In the genomic region with DNA sequence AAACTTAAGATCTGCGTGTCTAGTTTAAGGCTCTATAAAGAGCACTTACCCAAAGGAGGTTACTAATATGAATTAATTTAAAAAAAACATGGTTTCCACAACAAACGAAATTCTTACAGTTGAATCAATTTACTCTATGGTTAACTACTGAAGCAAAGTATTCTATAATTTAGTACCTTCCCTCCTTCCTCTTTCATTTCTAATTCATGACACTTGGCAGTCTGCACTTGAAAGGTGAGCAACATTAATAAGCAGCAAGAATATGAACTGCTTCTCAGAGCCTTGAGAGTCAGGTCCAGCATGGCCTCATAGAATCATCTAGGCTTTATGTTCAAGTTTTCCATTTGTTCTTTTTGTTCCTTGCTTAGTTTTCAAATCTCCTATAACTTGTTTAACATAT, we compare ENCODE assay signal across 25 cellular contexts.
"Had no signal": no experiment of that assay in that cellular context is flagged by ENCODE, and none has a peak within 500 bp of the region (broad histone marks: within the 10 kb centered on the region; RNA-seq: fewer than 3 reads in every experiment).

No MANE protein-coding gene starts in this region.

- H3K27ac Mint-ChIP-seq: mesothelial cell of epicardium; naive thymus-derived CD4-positive, alpha-beta T cell; natural killer cell treated with Interleukin-12 subunit alpha and Interleukin-12 subunit beta and Interleukin-15 and Interleukin-18, amount 100 ng/mL, for 72 hours; progenitor cell of endocrine pancreas; stimulated activated naive CD8-positive, alpha-beta T cell treated with anti-CD3 and anti-CD28 coated beads, Interleukin-15, Interleukin-2, amounts not matched to agents 100 ng/mL and 50 ng/mL, for 24 hours had no signal

- H3K4me2 ChIP-seq: hepatocyte had no signal

- H3K36me3 ChIP-seq: ovary had no signal

- H3K4me3 ChIP-seq: hepatocyte, left ventricle myocardium inferior, lung, ovary, skin epidermis, suprapubic skin, thoracic aorta, tibial artery, upper lobe of right lung had no signal

- ATAC-seq: naive thymus-derived CD4-positive, alpha-beta T cell; natural killer cell treated with Interleukin-12 subunit alpha and Interleukin-12 subunit beta and Interleukin-15 and Interleukin-18, amount 100 ng/mL, for 72 hours; right cardiac atrium; sciatic nerve; upper lobe of right lung had no signal

- H3K4me3 Mint-ChIP-seq: mesothelial cell of epicardium; naive thymus-derived CD4-positive, alpha-beta T cell; natural killer cell treated with Interleukin-12 subunit alpha and Interleukin-12 subunit beta and Interleukin-15 and Interleukin-18, amount 100 ng/mL, for 72 hours; stimulated activated naive CD8-positive, alpha-beta T cell treated with anti-CD3 and anti-CD28 coated beads, Interleukin-15, Interleukin-2, amounts not matched to agents 100 ng/mL and 50 ng/mL, for 24 hours had no signal

- H3K79me2 ChIP-seq: hepatocyte had no signal

- H3K9me3 ChIP-seq: left ventricle myocardium inferior, ovary, suprapubic skin, thoracic aorta, tibial artery, upper lobe of right lung had no signal

- H3K36me3 Mint-ChIP-seq: natural killer cell treated with Interleukin-12 subunit alpha and Interleukin-12 subunit beta and Interleukin-15 and Interleukin-18, amount 100 ng/mL, for 72 hours had no signal

- H3K9me3 Mint-ChIP-seq: mesothelial cell of epicardium; naive thymus-derived CD4-positive, alpha-beta T cell; natural killer cell treated with Interleukin-12 subunit alpha and Interleukin-12 subunit beta and Interleukin-15 and Interleukin-18, amount 100 ng/mL, for 72 hours; stimulated activated naive CD8-positive, alpha-beta T cell treated with anti-CD3 and anti-CD28 coated beads, Interleukin-15, Interleukin-2, amounts not matched to agents 100 ng/mL and 50 ng/mL, for 24 hours had no signal

- DNase-seq: islet precursor cell; left ventricle myocardium inferior; mesendoderm; naive thymus-derived CD4-positive, alpha-beta T cell; ovary; retina; right cardiac atrium; stimulated activated CD4-positive, alpha-beta T cell treated with anti-CD3 and anti-CD28 coated beads, Interleukin-12 subunit alpha, Interleukin-12 subunit beta, amount 100 ng/mL, for 4 hours; stimulated activated CD4-positive, alpha-beta T cell treated with anti-CD3 and anti-CD28 coated beads, Interleukin-15, amount 100 ng/mL, for 24 hours; stimulated activated CD4-positive, alpha-beta T cell treated with anti-CD3 and anti-CD28 coated beads, Interleukin-2, amount 100 ng/mL, for 24 hours; stimulated activated CD4-positive, alpha-beta T cell treated with anti-CD3 and anti-CD28 coated beads, Interleukin-4, amount 100 ng/mL, for 1 hour; stimulated activated naive CD4-positive, alpha-beta T cell; tibial artery; trophoblast cell; upper lobe of right lung had no signal

- H3K27ac ChIP-seq: hepatocyte, left ventricle myocardium inferior, ovary, skin epidermis, suprapubic skin, thoracic aorta, tibial artery, upper lobe of right lung had no signal

- H3K4me1 Mint-ChIP-seq: mesothelial cell of epicardium had no signal

- H3K27me3 Mint-ChIP-seq: naive thymus-derived CD4-positive, alpha-beta T cell; natural killer cell treated with Interleukin-12 subunit alpha and Interleukin-12 subunit beta and Interleukin-15 and Interleukin-18, amount 100 ng/mL, for 72 hours; progenitor cell of endocrine pancreas; stimulated activated naive CD8-positive, alpha-beta T cell treated with anti-CD3 and anti-CD28 coated beads, Interleukin-15, Interleukin-2, amounts not matched to agents 100 ng/mL and 50 ng/mL, for 24 hours had no signal

- H3K4me1 ChIP-seq: left ventricle myocardium inferior, suprapubic skin, tibial artery, upper lobe of right lung had no signal

- H2AFZ ChIP-seq: hepatocyte had no signal

- H3K27me3 ChIP-seq: hepatocyte, ovary, suprapubic skin, tibial artery, upper lobe of right lung had no signal
